ENCODE assay signal across 23 cellular contexts in genomic region chr7:26345837-26346236, GRCh38.
"Had no signal": no experiment of that assay in that cellular context is flagged by ENCODE, and none has a peak within 500 bp of the region (broad histone marks: within the 10 kb centered on the region; RNA-seq: fewer than 3 reads in every experiment).

No MANE protein-coding gene starts in this region.

- H3K27me3 ChIP-seq: breast epithelium, stomach, testis, upper lobe of right lung had no signal

- H3K27ac ChIP-seq: breast epithelium, esophagus muscularis mucosa, lower lobe of right lung, parathyroid adenoma, stomach, testis, upper lobe of right lung had no signal

- DNase-seq: activated CD4-positive, alpha-beta T cell treated with anti-CD3 and anti-CD28 coated beads for 48 hours; activated CD8-positive, alpha-beta memory T cell treated with anti-CD3 and anti-CD28 coated beads, Interleukin-2, amount 50 U/mL, for 4 hours; activated effector memory CD4-positive, alpha-beta T cell treated with Interleukin-2 at 50 U/mL for 16 hours; activated naive CD4-positive, alpha-beta T cell treated with anti-CD3 and anti-CD28 coated beads, Interleukin-2, amount 50 U/mL, for 16 hours; activated T-cell treated with anti-CD3 and anti-CD28 coated beads, Interleukin-2, amount 50 U/mL, for 4 hours; cortex of kidney; effector CD4-positive, alpha-beta T cell; left cardiac atrium; lower lobe of right lung; stimulated activated CD4-positive, alpha-beta T cell treated with anti-CD3 and anti-CD28 coated beads, Interleukin-4, amount 100 ng/mL, for 1 hour; stomach; SW 1271; T-helper 2 cell; testis; upper lobe of right lung had no signal

- H3K4me3 Mint-ChIP-seq: activated T-cell treated with anti-CD3 and anti-CD28 coated beads, Interleukin-2, amount 50 U/mL, for 4 hours; mesothelial cell of epicardium; natural killer cell treated with Interleukin-12 subunit alpha and Interleukin-12 subunit beta and Interleukin-15 and Interleukin-18, amount 100 ng/mL, for 72 hours had no signal

- H3K79me2 ChIP-seq: parathyroid adenoma had no signal

- H3K9me3 Mint-ChIP-seq: activated T-cell treated with anti-CD3 and anti-CD28 coated beads, Interleukin-2, amount 50 U/mL, for 4 hours; mesothelial cell of epicardium; natural killer cell treated with Interleukin-12 subunit alpha and Interleukin-12 subunit beta and Interleukin-15 and Interleukin-18, amount 100 ng/mL, for 72 hours had no signal

- H3K9me3 ChIP-seq: breast epithelium, esophagus muscularis mucosa, lower lobe of right lung, stomach, testis, upper lobe of right lung had no signal

- H3K27ac Mint-ChIP-seq: mesothelial cell of epicardium had no signal

- FAIRE-seq: astrocyte had no signal

- H3K4me2 ChIP-seq: smooth muscle cell had no signal

- H2AFZ ChIP-seq: parathyroid adenoma had no signal

- H3K36me3 Mint-ChIP-seq: mesothelial cell of epicardium had no signal

- H3K4me1 ChIP-seq: breast epithelium, esophagus muscularis mucosa, lower lobe of right lung, parathyroid adenoma, testis, upper lobe of right lung had no signal

- H3K4me3 ChIP-seq: breast epithelium, esophagus muscularis mucosa, lower lobe of right lung, smooth muscle cell, stomach, testis, upper lobe of right lung had no signal

- H3K36me3 ChIP-seq: breast epithelium, esophagus muscularis mucosa, upper lobe of right lung had no signal

- ATAC-seq: activated T-cell treated with anti-CD3 and anti-CD28 coated beads, Interleukin-2, amount 50 U/mL, for 4 hours; natural killer cell treated with Interleukin-12 subunit alpha and Interleukin-12 subunit beta and Interleukin-15 and Interleukin-18, amount 100 ng/mL, for 72 hours; sciatic nerve had no signal

- H3K9ac ChIP-seq: parathyroid adenoma had no signal

- H3K4me1 Mint-ChIP-seq: mesothelial cell of epicardium had no signal

- H3K27me3 Mint-ChIP-seq: natural killer cell treated with Interleukin-12 subunit alpha and Interleukin-12 subunit beta and Interleukin-15 and Interleukin-18, amount 100 ng/mL, for 72 hours had no signal
